Comparison of ENCODE assay signal across 1 cellular context in genomic region chr2:177395594-177395993, GRCh38.
TF ChIP-seq lines count a peak whose summit lies in the region.

No MANE protein-coding gene starts in this region.

TF ChIP-seq in K562, 482 proteins besides CTCF, POLR2A, EP300 and RAD21 (continued from another document):
- TF ChIP-seq MGA (IDR thresholded peaks at IDR 0.05) (peak; percentile 27; the same call in 1 of the 2 replicates), ZNF717 (CRISPR knock-in tag; IDR thresholded peaks at IDR 0.05) (no peak), DEAF1 (CRISPR knock-in tag; IDR thresholded peaks at IDR 0.05) (no peak), SAFB (IDR thresholded peaks at IDR 0.05; ENCODE audit: borderline replicate concordance, low read depth, low read length) (no peak), MYNN (IDR thresholded peaks at IDR 0.05) (no peak), MYNN (CRISPR knock-in tag; IDR thresholded peaks at IDR 0.05) (no peak), PRMT5 (CRISPR knock-in tag; IDR thresholded peaks at IDR 0.05) (no peak), IRF2 (CRISPR knock-in tag; IDR thresholded peaks at IDR 0.05) (no peak), ZBED1 (IDR thresholded peaks at IDR 0.05) (no peak), RAD51 (IDR thresholded peaks at IDR 0.05; ENCODE audit: borderline replicate concordance, low read depth) (peak; percentile 85), BRF1 (IDR thresholded peaks at IDR 0.05; ENCODE audit: borderline replicate concordance, extremely low read depth, insufficient read length) (no peak)
- TF ChIP-seq, protein P1, sequence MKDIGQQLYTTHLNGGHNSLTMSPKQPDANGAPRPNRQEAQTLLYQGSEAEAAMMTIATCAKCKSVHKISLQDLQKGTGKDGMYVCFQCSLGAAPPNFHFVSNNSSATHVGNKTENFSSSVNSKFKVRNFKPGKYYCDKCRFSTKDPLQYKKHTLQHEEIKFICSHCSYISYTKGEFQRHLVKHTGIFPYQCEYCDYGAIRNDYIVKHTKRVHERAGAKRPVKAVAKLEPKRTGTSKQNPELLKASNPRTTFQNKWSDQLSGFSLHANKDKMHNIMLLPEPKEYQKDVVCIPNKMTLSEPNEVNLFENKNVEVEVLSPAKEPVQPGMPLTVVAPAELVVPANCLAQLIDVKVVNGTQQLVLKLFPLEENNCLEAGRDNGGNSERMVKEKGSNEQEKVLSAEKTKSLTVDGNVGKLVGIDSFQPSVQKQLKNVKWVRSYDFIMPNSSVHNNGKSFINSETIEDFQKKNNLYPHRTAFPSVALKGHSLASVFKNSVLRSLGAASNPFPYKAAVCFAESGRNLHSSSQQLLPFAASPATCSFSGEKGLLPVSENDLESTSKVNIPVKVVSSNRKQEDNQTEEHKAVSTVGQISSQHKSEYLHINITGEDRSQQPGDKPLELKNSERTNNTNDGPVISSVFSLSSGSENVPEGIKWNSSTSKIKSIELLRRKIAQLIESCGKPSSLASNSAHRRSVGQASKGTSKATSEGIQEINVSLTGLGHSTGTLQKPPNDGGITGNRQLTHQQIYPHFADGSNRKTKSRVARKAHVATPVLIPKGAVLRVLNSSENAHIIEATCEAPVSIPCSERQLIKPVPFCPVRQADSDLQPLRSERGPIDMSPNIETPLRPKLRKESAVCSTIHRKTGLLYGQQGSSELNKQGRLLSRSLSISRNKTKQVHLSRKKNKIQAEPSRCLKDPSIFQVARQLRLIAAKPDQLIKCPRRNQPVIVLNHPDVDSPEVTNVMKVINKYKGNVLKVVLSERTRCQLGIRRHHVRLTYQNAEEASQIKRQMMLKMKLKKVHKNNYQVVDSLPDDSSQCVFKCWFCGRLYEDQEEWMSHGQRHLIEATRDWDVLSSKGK (CRISPR knock-in tag; IDR thresholded peaks at IDR 0.05) = no peak
TF ChIP-seq in K562: peak in this region for 13.
